Comparison of ENCODE assay signal across 9 cellular contexts in the genomic region with DNA sequence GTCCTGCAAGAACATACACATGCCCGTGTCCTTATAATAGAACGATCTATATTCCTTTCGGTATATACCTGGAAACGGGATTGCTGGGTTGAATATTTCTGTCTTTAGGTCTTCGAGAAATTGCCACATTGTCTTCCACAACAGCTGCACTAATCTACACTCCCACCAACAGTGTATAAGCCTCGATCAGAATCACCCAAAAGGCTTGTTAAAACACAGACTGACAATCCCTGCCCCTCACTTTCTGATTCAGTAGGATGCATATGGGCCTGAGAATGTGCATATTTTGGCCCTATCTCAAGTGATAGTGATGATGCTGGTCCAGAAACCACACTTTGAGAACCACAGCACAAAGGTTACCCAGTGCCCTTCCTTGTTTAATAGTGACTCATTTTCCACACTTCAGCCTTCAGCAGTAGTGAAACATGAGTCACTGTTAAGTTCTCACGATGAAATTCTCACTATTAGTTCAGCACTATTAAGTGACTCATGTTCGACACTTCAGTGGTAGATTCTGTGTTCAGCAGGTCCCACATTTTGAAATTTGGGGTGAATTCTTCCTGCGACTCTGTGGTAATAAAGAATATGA.
A peak's percentile ranks its signal among the peaks of the same experiment; 100 is the strongest.
DNase-seq lines count a peak whose midpoint lies in the region; ATAC-seq and TF ChIP-seq lines count a peak whose summit lies in the region.
"Had no signal": no experiment of that assay in that cellular context is flagged by ENCODE, and none has a peak within 500 bp of the region (broad histone marks: within the 10 kb centered on the region; RNA-seq: fewer than 3 reads in every experiment).

No MANE protein-coding gene starts in this region.

- no peak overlapping the region for H2AK5ac ChIP-seq in trophoblast cell (ENCODE audit: low read length)

- H3K27ac ChIP-seq in coronary artery = no peak overlapping the region
- H3K27ac ChIP-seq in trophoblast cell (ENCODE audit: low read depth, low read length) = no peak overlapping the region
- H3K27ac ChIP-seq: SK-N-MC had no signal

- H2BK12ac ChIP-seq in trophoblast cell (ENCODE audit: low read length) = no peak overlapping the region

- H3K14ac ChIP-seq in trophoblast cell (ENCODE audit: low read length) = no peak overlapping the region

- no peak overlapping the region for H4K91ac ChIP-seq in trophoblast cell (ENCODE audit: low read depth, low read length)

- no peak overlapping the region for H2BK120ac ChIP-seq in trophoblast cell (ENCODE audit: insufficient read depth, low read length, poor library complexity)

- no CpG with 5 or more reads among the region's 9 CpGs for WGBS in trophoblast cell (ENCODE audit: extremely low coverage, insufficient coverage, insufficient read length)

- no peak overlapping the region for H3K4ac ChIP-seq in trophoblast cell (ENCODE audit: low read depth, low read length)

- H4K12ac ChIP-seq in trophoblast cell (ENCODE audit: low read depth, low read length) = no peak overlapping the region

- no peaks in the 10 kb centered on the region for H3K9me3 ChIP-seq in trophoblast cell (ENCODE audit: insufficient read depth, low read depth, low read length)

- no peak overlapping the region for H3K18ac ChIP-seq in trophoblast cell (ENCODE audit: low read length)

- DNase-seq in HS-5 (ENCODE audit: low read depth) (peak; percentile 31), kidney epithelial cell (ENCODE audit: low read depth) (peak; percentile 57), coronary artery (ENCODE audit: low spot score) (no peak), NCI-H146 treated with DMSO at 0.1 percent for 48 hours (lab: John Stamatoyannopoulos, UW; ENCODE audit: unreplicated experiment) (no peak), trophoblast cell (no peak)
- DNase-seq: NCI-H1417 treated with DMSO at 0.1 percent for 48 hours had no signal

- H3K79me1 ChIP-seq in trophoblast cell (ENCODE audit: low read length) = no peaks in the 10 kb centered on the region

- H3K27me3 ChIP-seq in kidney epithelial cell (ENCODE audit: control insufficient read depth, insufficient read depth, low read length) (no peaks in the 10 kb centered on the region), trophoblast cell (ENCODE audit: insufficient read depth, low read length) (no peaks in the 10 kb centered on the region)

- no peaks in the 10 kb centered on the region for H3K36me3 ChIP-seq in kidney epithelial cell (ENCODE audit: control insufficient read depth, insufficient read depth, low read length)
- no peaks in the 10 kb centered on the region for H3K36me3 ChIP-seq in trophoblast cell (ENCODE audit: control insufficient read depth in 1 of 2, insufficient read depth in 2 of 2, low read length in 2 of 2)

- H2AFZ ChIP-seq in trophoblast cell (ENCODE audit: insufficient read depth, low read length, poor library complexity) = no peak overlapping the region

- H3K79me2 ChIP-seq in trophoblast cell (ENCODE audit: control insufficient read depth, insufficient read depth, low read length, poor library complexity) = no peaks in the 10 kb centered on the region

- H4K8ac ChIP-seq in trophoblast cell (ENCODE audit: low read depth, low read length) = no peak overlapping the region

- H3K4me1 ChIP-seq in trophoblast cell (ENCODE audit: control insufficient read depth in 1 of 2, insufficient read depth in 2 of 2, low read length in 2 of 2) = no peaks in the 10 kb centered on the region

- peak; percentile 84 for ATAC-seq in GM18505 (IDR thresholded peaks at IDR 0.05; ENCODE audit: unreplicated experiment)
- peak; percentile 61 for ATAC-seq in GM21381 (IDR thresholded peaks at IDR 0.05; ENCODE audit: unreplicated experiment)

- H3K4me3 ChIP-seq in kidney epithelial cell (ENCODE audit: low read depth, low read length) = no peak overlapping the region
- H3K4me3 ChIP-seq in coronary artery = no peak overlapping the region
- no peak overlapping the region for H3K4me3 ChIP-seq in trophoblast cell (ENCODE audit: low read depth, low read length)
- H3K4me3 ChIP-seq: SK-N-MC had no signal

- no peak overlapping the region for H3K4me2 ChIP-seq in trophoblast cell (ENCODE audit: low read length)

- no peak overlapping the region for H3K9ac ChIP-seq in trophoblast cell (ENCODE audit: low read length)

- no peak for TF ChIP-seq POLR2A in GM18505 (IDR thresholded peaks at IDR 0.05; ENCODE audit: borderline replicate concordance, extremely low read depth, insufficient read depth, insufficient read length)

- H3K23ac ChIP-seq in trophoblast cell (ENCODE audit: low read length) = no peak overlapping the region

- no peak overlapping the region for H2BK5ac ChIP-seq in trophoblast cell (ENCODE audit: low read depth, low read length, poor library complexity)

- TF ChIP-seq CTCF in kidney epithelial cell (IDR thresholded peaks at IDR 0.05; ENCODE audit: insufficient read depth, low read length, poor library complexity, severe bottlenecking) (no peak), coronary artery (IDR thresholded peaks at IDR 0.05) (no peak)

Comparison
In these comparisons a context has a peak if more than half of its experiments do, and no peak if none do; other contexts are left out.
1. DNase-seq: peak in HS-5 (single experiment) and kidney epithelial cell (single experiment); none in coronary artery (single experiment), NCI-H146 treated with DMSO at 0.1 percent for 48 hours (single experiment) and trophoblast cell (0 of 2).